ENCODE assay signal across 2 cellular contexts in genomic region chr12:113651662-113652061, GRCh38.
TF ChIP-seq lines count a peak whose summit lies in the region.

No MANE protein-coding gene starts in this region.

TF ChIP-seq in HepG2, 621 proteins besides CTCF, POLR2A, EP300 and RAD21:
- no peak for TF ChIP-seq GLMP (CRISPR knock-in tag; IDR thresholded peaks at IDR 0.05; ENCODE audit: borderline replicate concordance)
- TF ChIP-seq ZNF629 (CRISPR knock-in tag; conservative IDR thresholded peaks at IDR 0.05) = peak; percentile 70

TF ChIP-seq in K562, 482 proteins besides CTCF, POLR2A, EP300 and RAD21:
- TF ChIP-seq HDAC2 (IDR thresholded peaks at IDR 0.05) = 0 out of 2 replicates have a peak, but pooled peaks have one; percentile 46
- peak; percentile 82 for TF ChIP-seq ADNP (tag; IDR thresholded peaks at IDR 0.05)
- no peak for TF ChIP-seq TCF15 (CRISPR knock-in tag; IDR thresholded peaks at IDR 0.05)
- TF ChIP-seq MYNN (IDR thresholded peaks at IDR 0.05) = no peak
- TF ChIP-seq MYNN (CRISPR knock-in tag; IDR thresholded peaks at IDR 0.05) = no peak
- no peak for TF ChIP-seq CREB3L1 (IDR thresholded peaks at IDR 0.05; ENCODE audit: borderline replicate concordance, low read depth)
- peak; percentile 91 for TF ChIP-seq RBM25 (IDR thresholded peaks at IDR 0.05; ENCODE audit: low read depth, low read length, severe bottlenecking)
- no peak for TF ChIP-seq SMARCC2 (IDR thresholded peaks at IDR 0.05; ENCODE audit: low read depth)
- TF ChIP-seq POU5F1 (IDR thresholded peaks at IDR 0.05; ENCODE audit: borderline replicate concordance, low read depth, low read length, partially characterized antibody) = no peak
- peak in 1 of 2 experiments; percentile 35; a peak in 1 of 4 replicates for TF ChIP-seq RCOR1 (IDR thresholded peaks at IDR 0.05; ENCODE audit: borderline replicate concordance in 1 of 2, low read depth in 2 of 2, low read length in 2 of 2)
- TF ChIP-seq BCOR (IDR thresholded peaks at IDR 0.05) = peak; percentile 91
- TF ChIP-seq KDM1A (IDR thresholded peaks at IDR 0.05) = peak; percentile 61 to 74; a peak in 3 of 4 replicates
- no peak for TF ChIP-seq TGIF2 (CRISPR knock-in tag; IDR thresholded peaks at IDR 0.05)
- peak; percentile 72 for TF ChIP-seq CHD4 (IDR thresholded peaks at IDR 0.05; ENCODE audit: insufficient read depth, insufficient replicate concordance, low read depth, low read length, poor library complexity, severe bottlenecking)
